ENCODE assay signal across 12 cellular contexts in genomic region chr11:106399075-106399500, GRCh38.
DNase-seq lines count a peak whose midpoint lies in the region; ATAC-seq and TF ChIP-seq lines count a peak whose summit lies in the region.
"Had no signal": no experiment of that assay in that cellular context is flagged by ENCODE, and none has a peak within 500 bp of the region (broad histone marks: within the 10 kb centered on the region; RNA-seq: fewer than 3 reads in every experiment).

No MANE protein-coding gene starts in this region.

- H3K36me3 Mint-ChIP-seq in activated CD4-positive, alpha-beta T cell treated with anti-CD3 and anti-CD28 coated beads, Interleukin-2, amount 10 ng/mL, durations not matched to agents 7 days and 5 days (ENCODE audit: low read depth), result no peaks in the 10 kb centered on the region
- H3K36me3 Mint-ChIP-seq: activated naive CD4-positive, alpha-beta T cell treated with anti-CD3 and anti-CD28 coated beads, Interleukin-2, amount 10 ng/mL, durations not matched to agents 7 days and 5 days had no signal

- no peaks in the 10 kb centered on the region for H3K36me3 ChIP-seq in lung (ENCODE audit: control insufficient read depth in 2 of 2, insufficient read depth in 2 of 2, low read length in 2 of 2)
- H3K36me3 ChIP-seq: BLaER1 had no signal

- H3K27me3 Mint-ChIP-seq in activated CD4-positive, alpha-beta T cell treated with anti-CD3 and anti-CD28 coated beads, Interleukin-2, amount 10 ng/mL, durations not matched to agents 7 days and 5 days, result no peaks in the 10 kb centered on the region
- H3K27me3 Mint-ChIP-seq: activated naive CD4-positive, alpha-beta T cell treated with anti-CD3 and anti-CD28 coated beads, Interleukin-2, amount 10 ng/mL, durations not matched to agents 7 days and 5 days had no signal

- no peak overlapping the region for H3K27ac ChIP-seq in lung (ENCODE audit: low read depth in 1 of 2, low read length in 1 of 2)
- H3K27ac ChIP-seq: BLaER1 had no signal

- ATAC-seq in lung (ENCODE audit: insufficient read depth, low FRiP score), result peak; percentile 71
- ATAC-seq in GM21825 (IDR thresholded peaks at IDR 0.05; ENCODE audit: unreplicated experiment), result no peak

- no peaks in the 10 kb centered on the region for H3K4me1 ChIP-seq in lung (ENCODE audit: control insufficient read depth in 2 of 2, insufficient read depth in 2 of 2, low read length in 2 of 2)
- H3K4me1 ChIP-seq: BLaER1 had no signal

- H3K4me3 Mint-ChIP-seq in activated CD4-positive, alpha-beta T cell treated with anti-CD3 and anti-CD28 coated beads, Interleukin-2, amount 10 ng/mL, durations not matched to agents 7 days and 5 days, result no peak overlapping the region
- H3K4me3 Mint-ChIP-seq: activated naive CD4-positive, alpha-beta T cell treated with anti-CD3 and anti-CD28 coated beads, Interleukin-2, amount 10 ng/mL, durations not matched to agents 7 days and 5 days; type B pancreatic cell had no signal

- no peaks in the 10 kb centered on the region for H3K9me3 Mint-ChIP-seq in activated CD4-positive, alpha-beta T cell treated with anti-CD3 and anti-CD28 coated beads, Interleukin-2, amount 10 ng/mL, durations not matched to agents 7 days and 5 days

- no peak overlapping the region for H3K27ac Mint-ChIP-seq in activated CD4-positive, alpha-beta T cell treated with anti-CD3 and anti-CD28 coated beads, Interleukin-2, amount 10 ng/mL, durations not matched to agents 7 days and 5 days
- H3K27ac Mint-ChIP-seq: activated naive CD4-positive, alpha-beta T cell treated with anti-CD3 and anti-CD28 coated beads, Interleukin-2, amount 10 ng/mL, durations not matched to agents 7 days and 5 days; type B pancreatic cell had no signal

- H3K27me3 ChIP-seq in lung (ENCODE audit: control insufficient read depth, insufficient read depth), result no peaks in the 10 kb centered on the region
- H3K27me3 ChIP-seq: BLaER1 had no signal

- no peaks in the 10 kb centered on the region for H3K4me1 Mint-ChIP-seq in activated CD4-positive, alpha-beta T cell treated with anti-CD3 and anti-CD28 coated beads, Interleukin-2, amount 10 ng/mL, durations not matched to agents 7 days and 5 days
- H3K4me1 Mint-ChIP-seq: activated naive CD4-positive, alpha-beta T cell treated with anti-CD3 and anti-CD28 coated beads, Interleukin-2, amount 10 ng/mL, durations not matched to agents 7 days and 5 days had no signal

- TF ChIP-seq CTCF in cardiac fibroblast (IDR thresholded peaks at IDR 0.05; ENCODE audit: low read depth, low read length) (no peak), lung (IDR thresholded peaks at IDR 0.05; ENCODE audit: control extremely low read depth, extremely low read depth) (no peak)

- 64 to 74% methylated on average over 3 of the region's 3 CpGs for WGBS in lung, 2 donors

- POLR2A ChIA-PET in activated CD4-positive, alpha-beta T cell treated with anti-CD3 and anti-CD28 coated beads, Interleukin-2, amount 10 ng/mL, durations not matched to agents 7 days and 5 days (lab: Charles Lee), result no interaction called here

- H3K4me3 ChIP-seq in cardiac fibroblast (replicated peaks in 1 of 2; ENCODE audit: low read depth in 2 of 2, low read length in 2 of 2), result no peak overlapping the region
- no peak overlapping the region for H3K4me3 ChIP-seq in lung
- H3K4me3 ChIP-seq: BLaER1 had no signal

- DNase-seq in A172 (ENCODE audit: low spot score), result peak; percentile 95
- peak; percentile 98 for DNase-seq in HT1080 (ENCODE audit: low read depth)
- DNase-seq in cardiac fibroblast (ENCODE audit: low read depth in 2 of 2), result peak; percentile 98 to 100
- DNase-seq in lung (ENCODE audit: low spot score), result peak; percentile 34
- DNase-seq in activated CD4-positive, alpha-beta T cell treated with anti-CD3 and anti-CD28 coated beads, Interleukin-2, amount 10 ng/mL, durations not matched to agents 7 days and 5 days, result no peak
- no peak for DNase-seq in GDM1 (lab: John Stamatoyannopoulos, UW)
- DNase-seq in stimulated activated CD4-positive, alpha-beta T cell treated with anti-CD3 and anti-CD28 coated beads, Interleukin-2, amount 100 ng/mL, for 24 hours, result no peak
- DNase-seq: activated naive CD4-positive, alpha-beta T cell treated with anti-CD3 and anti-CD28 coated beads, Interleukin-2, amount 10 ng/mL, durations not matched to agents 7 days and 5 days; NCI-H1694 had no signal

- CTCF ChIA-PET in activated CD4-positive, alpha-beta T cell treated with anti-CD3 and anti-CD28 coated beads, Interleukin-2, amount 10 ng/mL, durations not matched to agents 7 days and 5 days (lab: Charles Lee), result no interaction called here

- peaks cover 3 to 6% of the 10 kb centered on the region in 2 donors for H3K9me3 ChIP-seq in lung (ENCODE audit: control insufficient read depth in 2 of 2, insufficient read depth in 1 of 2, low read length in 1 of 2)

Comparison
In these comparisons a context has a peak if more than half of its experiments do, and no peak if none do; other contexts are left out.
1. DNase-seq: peak in A172 (single experiment), HT1080 (single experiment), cardiac fibroblast (2 of 2) and lung (single experiment); none in activated CD4-positive, alpha-beta T cell treated with anti-CD3 and anti-CD28 coated beads, Interleukin-2, amount 10 ng/mL, durations not matched to agents 7 days and 5 days (single experiment), GDM1 (single experiment) and stimulated activated CD4-positive, alpha-beta T cell treated with anti-CD3 and anti-CD28 coated beads, Interleukin-2, amount 100 ng/mL, for 24 hours (0 of 2).